Comparison of ENCODE assay signal across 19 cellular contexts in genomic region chr7:112630565-112630964, GRCh38.
DNase-seq lines count a peak whose midpoint lies in the region; ATAC-seq, FAIRE-seq and TF ChIP-seq lines count a peak whose summit lies in the region.
"Had no signal": no experiment of that assay in that cellular context is flagged by ENCODE, and none has a peak within 500 bp of the region (broad histone marks: within the 10 kb centered on the region; RNA-seq: fewer than 3 reads in every experiment).

No MANE protein-coding gene starts in this region.

- peak overlapping the region; percentile 26 for H2AFZ ChIP-seq in endothelial cell of umbilical vein (ENCODE audit: low read depth, low read length)

- peak; percentile 57 for FAIRE-seq in endothelial cell of umbilical vein (lab: Jason Lieb, UNC)

- no peak for TF ChIP-seq CTCF in Panc1 (IDR thresholded peaks at IDR 0.05)
- TF ChIP-seq CTCF in endothelial cell of umbilical vein (IDR thresholded peaks at IDR 0.05; ENCODE audit: extremely low read depth in 1 of 2, insufficient read depth in 1 of 2, low read depth in 1 of 2, low read length in 2 of 2) = no peak

- H3K9me1 ChIP-seq in endothelial cell of umbilical vein (replicated peaks; ENCODE audit: control insufficient read depth, extremely low read depth, insufficient read depth, low read length) = no peaks in the 10 kb centered on the region

- H3K9me3 ChIP-seq in Panc1 (ENCODE audit: control insufficient read depth, insufficient read depth, low read depth, low read length) = no peaks in the 10 kb centered on the region
- no peaks in the 10 kb centered on the region for H3K9me3 ChIP-seq in endothelial cell of umbilical vein (replicated peaks; ENCODE audit: control insufficient read depth, insufficient read depth, low read length)
- H3K9me3 ChIP-seq: uterus had no signal

- no peak overlapping the region for H3K9ac ChIP-seq in endothelial cell of umbilical vein (replicated peaks; ENCODE audit: extremely low read depth, insufficient read depth, low read length)

- H3K79me2 ChIP-seq in endothelial cell of umbilical vein (ENCODE audit: control insufficient read depth, insufficient read depth, low read length) = no peaks in the 10 kb centered on the region

- H3K27me3 ChIP-seq in Panc1 (ENCODE audit: control insufficient read depth, insufficient read depth, low read length) (no peaks in the 10 kb centered on the region), endothelial cell of umbilical vein (ENCODE audit: control insufficient read depth in 2 of 2, insufficient read depth in 2 of 2, low read length in 2 of 2) (peaks cover 0 to 2% of the 10 kb centered on the region in 2 experiments)
- H3K27me3 ChIP-seq: dorsolateral prefrontal cortex, uterus had no signal

- TF ChIP-seq POLR2A in endothelial cell of umbilical vein (IDR thresholded peaks at IDR 0.05; ENCODE audit: low read depth, low read length) = no peak

- peak; percentile 87 for DNase-seq in DMS53 treated with DMSO at 0.1 percent for 48 hours (lab: John Stamatoyannopoulos, UW; ENCODE audit: unreplicated experiment)
- DNase-seq in Panc1 (ENCODE audit: low read depth, low spot score) = peak; percentile 25
- peak; percentile 44 for DNase-seq in endothelial cell of umbilical vein (ENCODE audit: low read depth, low spot score)
- DNase-seq in lung microvascular endothelial cell (ENCODE audit: low read depth in 2 of 2) = peak; percentile 64 to 77
- no peak for DNase-seq in stimulated activated naive CD4-positive, alpha-beta T cell treated with Interleukin-2 at 50 U/mL for 16 hours (lab: John Stamatoyannopoulos, UW)
- DNase-seq: activated CD4-positive, alpha-beta T cell treated with anti-CD3 and anti-CD28 coated beads for 4 hours; aorta; CD8-positive, alpha-beta memory T cell; dorsolateral prefrontal cortex; foreskin melanocyte; MV-4-11; NCI-H2081; NCI-H524 treated with DMSO at 0.1 percent for 48 hours; right cardiac atrium; stimulated activated CD4-positive, alpha-beta T cell treated with anti-CD3 and anti-CD28 coated beads, Interleukin-1b, Interleukin-23, amount 100 ng/mL, for 48 hours; uterus had no signal

- H3K4me2 ChIP-seq in endothelial cell of umbilical vein (ENCODE audit: insufficient read depth, low read length) = peak overlapping the region; percentile 39

- CTCF ChIA-PET in Panc1 (lab: Charles Lee) (no interaction called here), endothelial cell of umbilical vein (lab: Charles Lee) (interaction anchor here (1.1 kb wide), 1 partner anchor 10 kb away, joined by 5 read pairs; no protein-coding TSS in a partner anchor)

- POLR2A ChIA-PET in Panc1 (lab: Charles Lee) (no interaction called here), endothelial cell of umbilical vein (lab: Charles Lee) (no interaction called here)

- BruUV-seq in Panc1 (replicated peaks; lab: Mats Ljungman, UMichigan) = no TSS peak
- no TSS peak for BruUV-seq in endothelial cell of umbilical vein (replicated peaks; lab: Mats Ljungman, UMichigan)

- H3K27ac ChIP-seq in Panc1 (ENCODE audit: low read length) = no peak overlapping the region
- no peak overlapping the region for H3K27ac ChIP-seq in endothelial cell of umbilical vein (ENCODE audit: insufficient read depth, low read depth, low read length)
- H3K27ac ChIP-seq: dorsolateral prefrontal cortex, uterus had no signal

- in situ Hi-C loops in Panc1 (cut with HindIII; ENCODE audit: low pct_unique_long_range_greater_than_20kb, low sequenced_read_pairs) = no loop called here

- no peaks in the 10 kb centered on the region for H3K4me1 ChIP-seq in Panc1 (ENCODE audit: control insufficient read depth, insufficient read depth, low read length)
- H3K4me1 ChIP-seq in endothelial cell of umbilical vein (ENCODE audit: control insufficient read depth, extremely low read depth, insufficient read depth, low read length) = peaks cover 16% of the 10 kb centered on the region
- H3K4me1 ChIP-seq: uterus had no signal

- ATAC-seq in Panc1 (no peak), GM19035 (IDR thresholded peaks at IDR 0.05; ENCODE audit: unreplicated experiment) (no peak), HG02840 (IDR thresholded peaks at IDR 0.05; ENCODE audit: low FRiP score, unreplicated experiment) (no peak), GM21367 (IDR thresholded peaks at IDR 0.05; ENCODE audit: unreplicated experiment) (no peak)
- ATAC-seq: right cardiac atrium had no signal

- H3K36me3 ChIP-seq in Panc1 (ENCODE audit: control insufficient read depth, insufficient read depth, low read length) = no peaks in the 10 kb centered on the region
- no peaks in the 10 kb centered on the region for H3K36me3 ChIP-seq in endothelial cell of umbilical vein (ENCODE audit: control insufficient read depth in 2 of 2, extremely low read depth in 1 of 2, insufficient read depth in 2 of 2, low read length in 2 of 2)
- H3K36me3 ChIP-seq: uterus had no signal

- H4K20me1 ChIP-seq in endothelial cell of umbilical vein (replicated peaks; ENCODE audit: control insufficient read depth, extremely low read depth, insufficient read depth, low read length) = no peaks in the 10 kb centered on the region

- H3K4me3 ChIP-seq in Panc1 (ENCODE audit: low read depth in 2 of 2, low read length in 2 of 2) (no peak overlapping the region), endothelial cell of umbilical vein (replicated peaks in 1 of 3; ENCODE audit: insufficient read depth in 1 of 3, low read depth in 1 of 3, low read length in 3 of 3) (no peak overlapping the region)
- H3K4me3 ChIP-seq: dorsolateral prefrontal cortex, uterus had no signal

- intact Hi-C loops in Panc1 (cut with micrococcal nuclease; ENCODE audit: unreplicated experiment) (no loop called here), endothelial cell of umbilical vein (cut with micrococcal nuclease) (no loop called here)

- dilution Hi-C loops in endothelial cell of umbilical vein (cut with MboI; ENCODE audit: extremely low pct_ligation_motif_present, low sequenced_read_pairs) = no loop called here

TF ChIP-seq in endothelial cell of umbilical vein, 7 proteins besides CTCF, POLR2A, EP300 and RAD21:
- TF ChIP-seq POLR2AphosphoS5 (IDR thresholded peaks at IDR 0.05; ENCODE audit: insufficient read depth, low read depth, low read length) (no peak), FOS (IDR thresholded peaks at IDR 0.05; ENCODE audit: borderline replicate concordance, insufficient read depth, low read length) (peak; percentile 33)
